In genomic region chr5:147963948-147964693, GRCh38 we compare ENCODE assay signal across 15 cellular contexts. TPM values are rescaled to one million over a fixed set of nuclear protein-coding genes. Genes with fewer than 3 reads are reported as not detected.
A peak's percentile ranks its signal among the peaks of the same experiment; 100 is the strongest.
DNase-seq lines count a peak whose midpoint lies in the region; ATAC-seq and TF ChIP-seq lines count a peak whose summit lies in the region.
"Had no signal": no experiment of that assay in that cellular context is flagged by ENCODE, and none has a peak within 500 bp of the region (broad histone marks: within the 10 kb centered on the region; RNA-seq: fewer than 3 reads in every experiment).

No MANE protein-coding gene starts in this region.

- H3K27me3 ChIP-seq in Caco-2 (replicated peaks; ENCODE audit: control insufficient read depth, insufficient read depth, low read length), result no peaks in the 10 kb centered on the region
- H3K27me3 ChIP-seq in right cardiac atrium (ENCODE audit: control insufficient read depth, insufficient read depth), result no peaks in the 10 kb centered on the region

- peak; percentile 91 to 97 for ATAC-seq in right cardiac atrium
- ATAC-seq in activated T-cell treated with anti-CD3 and anti-CD28 coated beads, Interleukin-2, amount 50 U/mL, for 72 hours (replicated peaks in 1 of 2), result no peak
- ATAC-seq: activated CD8-positive, alpha-beta T cell treated with anti-CD3 and anti-CD28 coated beads, Interleukin-2, amount 10 ng/mL, durations not matched to agents 7 days and 5 days; activated T-helper 17 cell treated with anti-CD3 and anti-CD28 coated beads, Interleukin-2, amount 50 U/mL, for 72 hours; Panc1 had no signal

- TF ChIP-seq CTCF in Caco-2 (IDR thresholded peaks at IDR 0.05; ENCODE audit: insufficient read depth in 1 of 2, low read depth in 1 of 2, low read length in 1 of 2, severe bottlenecking in 1 of 2, unreplicated experiment in 1 of 2) (no peak), chondrocyte (IDR thresholded peaks at IDR 0.05) (no peak), progenitor cell of endocrine pancreas (IDR thresholded peaks at IDR 0.05; ENCODE audit: unreplicated experiment) (no peak), GM13976 (IDR thresholded peaks at IDR 0.05; ENCODE audit: borderline replicate concordance, control extremely low read depth, extremely low read depth, insufficient read depth, missing control alignments) (no peak)

- DNase-seq in Caco-2, result peak; percentile 32 to 46
- DNase-seq in chondrocyte (ENCODE audit: low spot score), result no peak
- DNase-seq in right cardiac atrium, result peak; percentile 33 to 60 (median 41)
- no peak for DNase-seq in progenitor cell of endocrine pancreas (ENCODE audit: low spot score, unreplicated experiment)
- DNase-seq in GM13976 (ENCODE audit: low spot score), result no peak
- DNase-seq in activated T-cell treated with anti-CD3 and anti-CD28 coated beads, Interleukin-2, amount 50 U/mL, for 72 hours, result no peak
- no peak for DNase-seq in GM03348 (ENCODE audit: low spot score)
- no peak for DNase-seq in DMS79 treated with DMSO at 0.1 percent for 48 hours (lab: John Stamatoyannopoulos, UW)
- DNase-seq: activated CD8-positive, alpha-beta T cell treated with anti-CD3 and anti-CD28 coated beads, Interleukin-2, amount 10 ng/mL, durations not matched to agents 7 days and 5 days; erythroblast; H9; NCI-H526 had no signal

- peak overlapping the region; percentile 7 for H3K4me3 Mint-ChIP-seq in Caco-2 (ENCODE audit: unreplicated experiment)
- no peak overlapping the region for H3K4me3 Mint-ChIP-seq in chondrocyte (ENCODE audit: unreplicated experiment)
- H3K4me3 Mint-ChIP-seq in progenitor cell of endocrine pancreas (ENCODE audit: low read depth), result no peak overlapping the region
- no peak overlapping the region for H3K4me3 Mint-ChIP-seq in activated T-cell treated with anti-CD3 and anti-CD28 coated beads, Interleukin-2, amount 50 U/mL, for 72 hours
- H3K4me3 Mint-ChIP-seq: activated CD8-positive, alpha-beta T cell treated with anti-CD3 and anti-CD28 coated beads, Interleukin-2, amount 10 ng/mL, durations not matched to agents 7 days and 5 days; activated T-helper 17 cell treated with anti-CD3 and anti-CD28 coated beads, Interleukin-2, amount 50 U/mL, for 72 hours; H9; type B pancreatic cell had no signal

- H3K27ac ChIP-seq in right cardiac atrium (ENCODE audit: low read length), result peak overlapping the region; percentile 75

- no peaks in the 10 kb centered on the region for H3K36me3 Mint-ChIP-seq in Caco-2 (ENCODE audit: insufficient read depth, unreplicated experiment)
- peaks cover 3% of the 10 kb centered on the region for H3K36me3 Mint-ChIP-seq in chondrocyte (ENCODE audit: low read depth)
- peaks cover 19% of the 10 kb centered on the region for H3K36me3 Mint-ChIP-seq in progenitor cell of endocrine pancreas (ENCODE audit: insufficient read depth)
- no peaks in the 10 kb centered on the region for H3K36me3 Mint-ChIP-seq in activated T-cell treated with anti-CD3 and anti-CD28 coated beads, Interleukin-2, amount 50 U/mL, for 72 hours (ENCODE audit: insufficient read depth in 2 of 2)

- H3K9me3 Mint-ChIP-seq in Caco-2 (ENCODE audit: unreplicated experiment) (no peaks in the 10 kb centered on the region), chondrocyte (ENCODE audit: low read depth) (no peaks in the 10 kb centered on the region), progenitor cell of endocrine pancreas (ENCODE audit: low read depth) (peaks cover 7% of the 10 kb centered on the region)
- no peaks in the 10 kb centered on the region for H3K9me3 Mint-ChIP-seq in activated T-cell treated with anti-CD3 and anti-CD28 coated beads, Interleukin-2, amount 50 U/mL, for 72 hours
- H3K9me3 Mint-ChIP-seq: H9 had no signal

- CTCF ChIA-PET in Caco-2 (lab: Charles Lee), result interaction anchor here (0.6 kb wide), 1 partner anchor 28 kb away, joined by 3 read pairs; no protein-coding TSS in a partner anchor

- H3K36me3 ChIP-seq in Caco-2 (ENCODE audit: control insufficient read depth, insufficient read depth, low read length), result 0 out of 2 replicates have a peak, but pooled peaks cover 1% of the 10 kb centered on the region

- in situ Hi-C loops in GM13976 (cut with MboI; ENCODE audit: low sequenced_read_pairs, unreplicated experiment), result no loop called here

- H3K27ac Mint-ChIP-seq in Caco-2 (ENCODE audit: unreplicated experiment), result peak overlapping the region; percentile 79
- H3K27ac Mint-ChIP-seq in chondrocyte (ENCODE audit: unreplicated experiment), result peak overlapping the region; percentile 74
- peak overlapping the region; percentile 64 for H3K27ac Mint-ChIP-seq in progenitor cell of endocrine pancreas
- no peak overlapping the region for H3K27ac Mint-ChIP-seq in activated T-cell treated with anti-CD3 and anti-CD28 coated beads, Interleukin-2, amount 50 U/mL, for 72 hours
- H3K27ac Mint-ChIP-seq: activated CD8-positive, alpha-beta T cell treated with anti-CD3 and anti-CD28 coated beads, Interleukin-2, amount 10 ng/mL, durations not matched to agents 7 days and 5 days; activated T-helper 17 cell treated with anti-CD3 and anti-CD28 coated beads, Interleukin-2, amount 50 U/mL, for 72 hours; H9; type B pancreatic cell had no signal

- intact Hi-C loops in Caco-2 (cut with micrococcal nuclease; ENCODE audit: unreplicated experiment) (no loop called here), right cardiac atrium (cut with DNase I) (no loop called here)

- H3K4me1 Mint-ChIP-seq in Caco-2 (ENCODE audit: low read depth, unreplicated experiment) (peaks cover 33% of the 10 kb centered on the region), chondrocyte (ENCODE audit: low read depth) (peaks cover 42% of the 10 kb centered on the region), progenitor cell of endocrine pancreas (ENCODE audit: low read depth) (peaks cover 44% of the 10 kb centered on the region)
- H3K4me1 Mint-ChIP-seq in activated T-cell treated with anti-CD3 and anti-CD28 coated beads, Interleukin-2, amount 50 U/mL, for 72 hours (ENCODE audit: low read depth), result no peaks in the 10 kb centered on the region
- H3K4me1 Mint-ChIP-seq: activated T-helper 17 cell treated with anti-CD3 and anti-CD28 coated beads, Interleukin-2, amount 50 U/mL, for 72 hours; H9 had no signal

- POLR2A ChIA-PET in Caco-2 (lab: Charles Lee), result no interaction called here

- H3K27me3 Mint-ChIP-seq in Caco-2 (ENCODE audit: insufficient read depth, unreplicated experiment) (no peaks in the 10 kb centered on the region), chondrocyte (ENCODE audit: low read depth) (no peaks in the 10 kb centered on the region), progenitor cell of endocrine pancreas (no peaks in the 10 kb centered on the region)
- peaks cover 6% of the 10 kb centered on the region for H3K27me3 Mint-ChIP-seq in activated T-cell treated with anti-CD3 and anti-CD28 coated beads, Interleukin-2, amount 50 U/mL, for 72 hours (ENCODE audit: low read depth)
- H3K27me3 Mint-ChIP-seq: type B pancreatic cell had no signal

- H3K9me3 ChIP-seq in Caco-2 (no peaks in the 10 kb centered on the region), right cardiac atrium (ENCODE audit: control insufficient read depth, low read length) (no peaks in the 10 kb centered on the region)

- no peak overlapping the region for H3K4me3 ChIP-seq in Caco-2 (ENCODE audit: low read depth, low read length)
- H3K4me3 ChIP-seq in right cardiac atrium (ENCODE audit: low read length), result no peak overlapping the region

- 27% methylated on average over 4 of the region's 4 CpGs for WGBS in right cardiac atrium

- H3K4me1 ChIP-seq in Caco-2, result peaks cover 42% of the 10 kb centered on the region
- peaks cover 7% of the 10 kb centered on the region for H3K4me1 ChIP-seq in right cardiac atrium (ENCODE audit: control insufficient read depth, insufficient read depth, low read length)

- no TSS peak for BruUV-seq in Caco-2 (replicated peaks; lab: Mats Ljungman, UMichigan)

RNA-seq across cellular contexts. Expression of gene C5orf46, which starts 57.8 kb away (rescaled TPM):
- total RNA-seq in Caco-2 (2022) (0.63 TPM in 1 of 2 replicates, not detected in the other), chondrocyte (7.8 to 9.8 TPM in 2 of 3 replicates, not detected in the other), right cardiac atrium (1 to 10 TPM; 1.5 to 3.5 (median 2.6) TPM), progenitor cell of endocrine pancreas (not detected in 2 replicates)
- polyA plus RNA-seq in right cardiac atrium, result 6.0 TPM
- total RNA-seq in activated T-cell treated with anti-CD3 and anti-CD28 coated beads, Interleukin-2, amount 50 U/mL, for 72 hours, result not detected
- total RNA-seq: activated CD8-positive, alpha-beta T cell treated with anti-CD3 and anti-CD28 coated beads, Interleukin-2, amount 10 ng/mL, durations not matched to agents 7 days and 5 days; activated T-helper 17 cell treated with anti-CD3 and anti-CD28 coated beads, Interleukin-2, amount 50 U/mL, for 72 hours; H9 had no signal

Comparison
In these comparisons a context has a peak if more than half of its experiments do, and no peak if none do; other contexts are left out.
1. DNase-seq: peak in Caco-2 (2 of 2) and right cardiac atrium (3 of 3); none in chondrocyte (single experiment), progenitor cell of endocrine pancreas (single experiment), GM13976 (single experiment), activated T-cell treated with anti-CD3 and anti-CD28 coated beads, Interleukin-2, amount 50 U/mL, for 72 hours (0 of 2), GM03348 (single experiment) and DMS79 treated with DMSO at 0.1 percent for 48 hours (single experiment).
2. ATAC-seq: peak in right cardiac atrium (2 of 2); none in activated T-cell treated with anti-CD3 and anti-CD28 coated beads, Interleukin-2, amount 50 U/mL, for 72 hours (0 of 2).